Comparison of ENCODE assay signal across 1 cellular context in genomic region chr22:28819253-28820096, GRCh38.
TF ChIP-seq lines count a peak whose summit lies in the region.

No MANE protein-coding gene starts in this region.

TF ChIP-seq in HepG2, 621 proteins besides CTCF, POLR2A, EP300 and RAD21 (continued from another document and continues in another):
- TF ChIP-seq AFF4 (CRISPR knock-in tag; IDR thresholded peaks at IDR 0.05) = no peak; the same call in 1 of the 2 replicates
- TF ChIP-seq MLXIP (CRISPR knock-in tag; IDR thresholded peaks at IDR 0.05; ENCODE audit: borderline replicate concordance) = no peak; the same call in 1 of the 2 replicates
- peak; percentile 37; the same call in 1 of the 2 replicates for TF ChIP-seq PHF8 (CRISPR knock-in tag; IDR thresholded peaks at IDR 0.05)
- TF ChIP-seq ZNF18 (CRISPR knock-in tag; IDR thresholded peaks at IDR 0.05; ENCODE audit: insufficient replicate concordance) = no peak
- no peak for TF ChIP-seq BORCS8-MEF2B (CRISPR knock-in tag; IDR thresholded peaks at IDR 0.05)
- TF ChIP-seq ZKSCAN5 (CRISPR knock-in tag; IDR thresholded peaks at IDR 0.05) = no peak
- TF ChIP-seq TMF1 (CRISPR knock-in tag; IDR thresholded peaks at IDR 0.05; ENCODE audit: low read depth) = no peak
- TF ChIP-seq GTF3A (CRISPR knock-in tag; conservative IDR thresholded peaks at IDR 0.05) = no peak
- no peak for TF ChIP-seq MYNN (CRISPR knock-in tag; IDR thresholded peaks at IDR 0.05; ENCODE audit: low read depth)
- TF ChIP-seq ZNF652 (CRISPR knock-in tag; IDR thresholded peaks at IDR 0.05; ENCODE audit: borderline replicate concordance, low read depth) = peak; percentile 81
- TF ChIP-seq ZNF383 (CRISPR knock-in tag; IDR thresholded peaks at IDR 0.05; ENCODE audit: borderline replicate concordance) = no peak
- no peak for TF ChIP-seq MBNL3 (CRISPR knock-in tag; conservative IDR thresholded peaks at IDR 0.05)
- TF ChIP-seq AKNA (CRISPR knock-in tag; IDR thresholded peaks at IDR 0.05; ENCODE audit: borderline replicate concordance) = no peak
- TF ChIP-seq ZNF776 (CRISPR knock-in tag; IDR thresholded peaks at IDR 0.05) = no peak
- TF ChIP-seq TFAP4 (IDR thresholded peaks at IDR 0.05; ENCODE audit: borderline replicate concordance, low read depth) = peak; percentile 73; the same call in 1 of the 2 replicates
- TF ChIP-seq EHMT2 (IDR thresholded peaks at IDR 0.05; ENCODE audit: borderline replicate concordance, low read depth, low read length) = 0 out of 2 replicates have a peak, but pooled peaks have one; percentile 35
- peak; percentile 70 for TF ChIP-seq FOXP4 (CRISPR knock-in tag; IDR thresholded peaks at IDR 0.05)
- no peak for TF ChIP-seq KDM2A (CRISPR knock-in tag; IDR thresholded peaks at IDR 0.05; ENCODE audit: borderline replicate concordance, low read depth)
- no peak for TF ChIP-seq TERF1 (CRISPR knock-in tag; IDR thresholded peaks at IDR 0.05)
- no peak for TF ChIP-seq ZNF496 (CRISPR knock-in tag; IDR thresholded peaks at IDR 0.05; ENCODE audit: insufficient replicate concordance)
- 0 out of 2 replicates have a peak, but pooled peaks have one; percentile 48 for TF ChIP-seq TP53 (CRISPR knock-in tag; conservative IDR thresholded peaks at IDR 0.05)
- TF ChIP-seq SALL1 (CRISPR knock-in tag; IDR thresholded peaks at IDR 0.05) = peak; percentile 92
- TF ChIP-seq ASH2L (IDR thresholded peaks at IDR 0.05; ENCODE audit: insufficient read length, low read depth, low read length) = peak; percentile 36
- peak; percentile 97 for TF ChIP-seq ADNP (CRISPR knock-in tag; IDR thresholded peaks at IDR 0.05)
- no peak for TF ChIP-seq ZBTB21 (CRISPR knock-in tag; IDR thresholded peaks at IDR 0.05)
- no peak for TF ChIP-seq TCF12 (IDR thresholded peaks at IDR 0.05)
- no peak for TF ChIP-seq TCF12 (CRISPR knock-in tag; IDR thresholded peaks at IDR 0.05)
- TF ChIP-seq PCBP1 (IDR thresholded peaks at IDR 0.05; ENCODE audit: borderline replicate concordance, low read depth, low read length) = no peak
- no peak for TF ChIP-seq ZSCAN30 (CRISPR knock-in tag; IDR thresholded peaks at IDR 0.05)
- TF ChIP-seq ZSCAN20 (CRISPR knock-in tag; IDR thresholded peaks at IDR 0.05; ENCODE audit: borderline replicate concordance) = peak; percentile 72; the same call in 1 of the 2 replicates
- no peak for TF ChIP-seq MXD1 (CRISPR knock-in tag; IDR thresholded peaks at IDR 0.05)
- TF ChIP-seq DPF2 (CRISPR knock-in tag; IDR thresholded peaks at IDR 0.05; ENCODE audit: borderline replicate concordance, low read depth) = peak; percentile 88
- TF ChIP-seq FIP1L1 (IDR thresholded peaks at IDR 0.05; ENCODE audit: borderline replicate concordance, insufficient read depth, low read depth, low read length) = no peak
- no peak for TF ChIP-seq ZFP82 (CRISPR knock-in tag; IDR thresholded peaks at IDR 0.05; ENCODE audit: borderline replicate concordance)
- no peak for TF ChIP-seq ARNT (IDR thresholded peaks at IDR 0.05)
- TF ChIP-seq THAP8 (CRISPR knock-in tag; IDR thresholded peaks at IDR 0.05; ENCODE audit: borderline replicate concordance) = no peak
- TF ChIP-seq U2AF2 (IDR thresholded peaks at IDR 0.05; ENCODE audit: low read depth, low read length) = no peak
- no peak; the same call in 1 of the 2 replicates for TF ChIP-seq ELF3 (CRISPR knock-in tag; IDR thresholded peaks at IDR 0.05)
- no peak for TF ChIP-seq ATAD3A (CRISPR knock-in tag; IDR thresholded peaks at IDR 0.05)
- peak; percentile 53; the same call in 1 of the 2 replicates for TF ChIP-seq ZFP91 (CRISPR knock-in tag; IDR thresholded peaks at IDR 0.05; ENCODE audit: borderline replicate concordance)
- TF ChIP-seq NFRKB (IDR thresholded peaks at IDR 0.05) = no peak
- no peak for TF ChIP-seq SNRNP70 (IDR thresholded peaks at IDR 0.05; ENCODE audit: low read depth, low read length)
